ENCODE assay signal across 2 cellular contexts in the genomic region with DNA sequence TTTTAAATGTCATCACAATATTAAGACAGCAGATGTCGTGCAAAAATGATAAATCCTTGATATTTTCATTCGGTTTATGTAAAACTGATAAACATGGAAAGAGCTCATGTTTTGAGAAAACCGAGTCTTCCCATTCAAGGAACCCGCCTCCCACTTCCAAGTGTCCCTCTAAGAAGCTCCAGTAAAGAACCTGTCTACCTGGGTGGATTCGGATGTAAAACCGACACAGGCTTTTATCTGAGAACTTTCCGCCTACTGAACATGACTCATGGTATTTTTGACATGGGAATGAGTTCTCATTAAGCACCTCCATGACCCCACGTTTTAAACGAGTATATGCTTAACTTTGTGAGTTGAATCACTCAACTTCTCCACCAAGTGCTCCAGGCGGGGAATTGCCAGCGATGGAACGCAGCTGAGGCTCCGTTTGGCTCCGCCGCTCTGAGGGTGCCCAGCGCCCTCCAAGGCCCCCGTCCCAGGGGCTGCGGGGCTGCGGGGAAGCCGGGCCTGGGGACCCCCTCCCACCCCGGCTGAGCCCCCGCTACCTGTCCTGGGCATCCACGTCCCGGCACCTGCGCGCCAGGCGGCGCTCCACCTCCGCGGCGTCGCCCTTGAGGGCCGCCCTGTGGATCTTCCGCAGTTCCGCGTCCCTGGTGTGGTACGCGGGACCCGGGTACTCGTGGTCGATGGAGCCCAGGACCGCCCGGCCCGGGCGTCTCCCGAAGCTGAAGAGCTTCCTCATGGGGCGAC.
TF ChIP-seq lines count a peak whose summit lies in the region.

No MANE protein-coding gene starts in this region.

TF ChIP-seq in HEK293, 187 proteins besides CTCF, POLR2A, EP300 and RAD21 (continued from another document and continues in another):
- TF ChIP-seq ZBTB49 (tag by site-specific recombination; IDR thresholded peaks at IDR 0.05; ENCODE audit: low read depth) (no peak), ZNF394 (tag by site-specific recombination; IDR thresholded peaks at IDR 0.05; ENCODE audit: borderline replicate concordance) (peak; percentile 37), ZFP41 (tag by site-specific recombination; IDR thresholded peaks at IDR 0.05; ENCODE audit: borderline replicate concordance) (no peak), BCL6B (tag by site-specific recombination; IDR thresholded peaks at IDR 0.05) (no peak), PATZ1 (tag by site-specific recombination; IDR thresholded peaks at IDR 0.05) (peak; percentile 79), ZNF664 (tag by site-specific recombination; IDR thresholded peaks at IDR 0.05) (no peak), ZBTB48 (tag by site-specific recombination; IDR thresholded peaks at IDR 0.05) (peak; percentile 69), ZNF433 (tag by site-specific recombination; IDR thresholded peaks at IDR 0.05; ENCODE audit: low read depth) (no peak), ZNF518A (tag by site-specific recombination; conservative IDR thresholded peaks at IDR 0.05; ENCODE audit: low read depth) (no peak), ZNF266 (tag by site-specific recombination; IDR thresholded peaks at IDR 0.05; ENCODE audit: low read depth) (no peak), ZNF677 (tag by site-specific recombination; IDR thresholded peaks at IDR 0.05) (no peak)

TF ChIP-seq in K562, 482 proteins besides CTCF, POLR2A, EP300 and RAD21 (continued from another document and continues in another):
- TF ChIP-seq SIX5 (IDR thresholded peaks at IDR 0.05; ENCODE audit: borderline replicate concordance in 1 of 2, insufficient read depth in 1 of 2, low read depth in 1 of 2, low read length in 2 of 2) (no peak), ATF3 (IDR thresholded peaks at IDR 0.05) (peak; percentile 73), ATF3 (CRISPR knock-in tag; conservative IDR thresholded peaks at IDR 0.05) (no peak), HOXB6 (CRISPR knock-in tag; IDR thresholded peaks at IDR 0.05; ENCODE audit: borderline replicate concordance) (no peak), TCF7L2 (IDR thresholded peaks at IDR 0.05; ENCODE audit: low read depth, low read length) (no peak), FOXA1 (IDR thresholded peaks at IDR 0.05; ENCODE audit: borderline replicate concordance) (no peak), SMARCC2 (IDR thresholded peaks at IDR 0.05; ENCODE audit: low read depth) (no peak), MTA2 (IDR thresholded peaks at IDR 0.05; ENCODE audit: low read depth) (no peak), TRIM28 (IDR thresholded peaks at IDR 0.05) (no peak), NR2C1 (IDR thresholded peaks at IDR 0.05) (no peak), NR2C1 (tag; IDR thresholded peaks at IDR 0.05) (no peak), MAFK (IDR thresholded peaks at IDR 0.05; ENCODE audit: low read length) (peak; percentile 63; the same call in 1 of the 2 replicates), GTF2A2 (tag; IDR thresholded peaks at IDR 0.05) (no peak), ETV6 (IDR thresholded peaks at IDR 0.05; ENCODE audit: borderline replicate concordance in 1 of 2, low read depth in 2 of 2, low read length in 1 of 2) (no peak), ETV6 (CRISPR knock-in tag; IDR thresholded peaks at IDR 0.05; ENCODE audit: borderline replicate concordance) (no peak), HDAC8 (tag; IDR thresholded peaks at IDR 0.05) (no peak), MEF2A (IDR thresholded peaks at IDR 0.05; ENCODE audit: control insufficient read depth, low read depth, low read length) (no peak), HMGN3 (IDR thresholded peaks at IDR 0.05; ENCODE audit: borderline replicate concordance, extremely low read depth, insufficient read length, low read depth, low read length) (no peak), SNIP1 (IDR thresholded peaks at IDR 0.05; ENCODE audit: low read depth) (no peak), ILK (tag; IDR thresholded peaks at IDR 0.05; ENCODE audit: borderline replicate concordance, low read depth) (no peak), GTF2B (IDR thresholded peaks at IDR 0.05; ENCODE audit: extremely low read depth, insufficient read length) (no peak), MIER1 (IDR thresholded peaks at IDR 0.05; ENCODE audit: low read depth) (no peak), CHD1 (IDR thresholded peaks at IDR 0.05; ENCODE audit: low read length) (no peak), ARHGAP35 (IDR thresholded peaks at IDR 0.05; ENCODE audit: partially characterized antibody) (no peak), BRD4 (IDR thresholded peaks at IDR 0.05) (peak; percentile 48; the same call in 1 of the 2 replicates), RBFOX2 (IDR thresholded peaks at IDR 0.05; ENCODE audit: low read depth, low read length) (no peak), USF1 (CRISPR knock-in tag; IDR thresholded peaks at IDR 0.05) (no peak), ZNF318 (IDR thresholded peaks at IDR 0.05; ENCODE audit: borderline replicate concordance in 1 of 2, low read depth in 1 of 2) (no peak), ZNF518B (CRISPR knock-in tag; IDR thresholded peaks at IDR 0.05) (no peak), CBX5 (IDR thresholded peaks at IDR 0.05; ENCODE audit: borderline replicate concordance, low read depth) (no peak), NUFIP1 (IDR thresholded peaks at IDR 0.05; ENCODE audit: partially characterized antibody) (no peak), CAMTA2 (CRISPR knock-in tag; conservative IDR thresholded peaks at IDR 0.05) (no peak), ZNF717 (CRISPR knock-in tag; IDR thresholded peaks at IDR 0.05) (no peak), KDM1A (IDR thresholded peaks at IDR 0.05) (peak in 1 of 2 experiments; percentile 6; a peak in 1 of 4 replicates), NEUROD1 (IDR thresholded peaks at IDR 0.05; ENCODE audit: borderline replicate concordance, low read depth, low read length, partially characterized antibody) (no peak), ESRRA (IDR thresholded peaks at IDR 0.05; ENCODE audit: borderline replicate concordance, low read depth) (peak; percentile 59; the same call in 1 of the 2 replicates), MCM5 (IDR thresholded peaks at IDR 0.05; ENCODE audit: low read depth) (no peak), ARID3B (CRISPR knock-in tag; IDR thresholded peaks at IDR 0.05; ENCODE audit: borderline replicate concordance) (no peak), FOXJ3 (CRISPR knock-in tag; IDR thresholded peaks at IDR 0.05) (no peak), FOSL1 (tag; conservative IDR thresholded peaks at IDR 0.05) (peak; percentile 37)
- TF ChIP-seq, protein P1, sequence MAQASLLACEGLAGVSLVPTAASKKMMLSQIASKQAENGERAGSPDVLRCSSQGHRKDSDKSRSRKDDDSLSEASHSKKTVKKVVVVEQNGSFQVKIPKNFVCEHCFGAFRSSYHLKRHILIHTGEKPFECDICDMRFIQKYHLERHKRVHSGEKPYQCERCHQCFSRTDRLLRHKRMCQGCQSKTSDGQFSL (CRISPR knock-in tag; IDR thresholded peaks at IDR 0.05), result 0 out of 2 replicates have a peak, but pooled peaks have one; percentile 5
- TF ChIP-seq, protein P1 (tag; IDR thresholded peaks at IDR 0.05), result no peak
